12 cellular contexts compared by ENCODE assay signal in the genomic region with DNA sequence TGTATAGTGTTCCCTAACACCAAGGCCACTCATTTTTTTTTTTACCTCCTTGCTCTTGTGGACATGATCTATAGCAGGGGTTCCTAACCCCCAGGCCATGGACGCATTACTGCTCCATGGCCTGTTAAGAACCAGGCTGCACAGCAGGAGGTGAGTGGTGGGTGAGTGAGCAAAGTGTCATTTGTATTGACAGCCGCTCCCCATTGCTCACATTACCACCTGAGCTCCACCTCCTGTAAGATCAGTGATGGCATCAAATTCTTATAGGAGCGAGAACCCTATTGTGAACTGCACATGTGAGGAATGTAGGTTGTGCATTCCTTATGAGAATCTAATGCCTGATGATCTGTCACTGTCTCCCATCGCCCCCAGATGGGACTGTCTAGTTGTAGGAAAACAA.
"Had no signal": no experiment of that assay in that cellular context is flagged by ENCODE, and none has a peak within 500 bp of the region (broad histone marks: within the 10 kb centered on the region; RNA-seq: fewer than 3 reads in every experiment).

No MANE protein-coding gene starts in this region.

- H3K9me3 ChIP-seq: heart right ventricle, uterus had no signal

- H3K27ac ChIP-seq: heart right ventricle, uterus had no signal

- H3K36me3 ChIP-seq: heart right ventricle, uterus had no signal

- H3K4me1 ChIP-seq: uterus had no signal

- H3K9me3 Mint-ChIP-seq: activated naive CD8-positive, alpha-beta T cell treated with anti-CD3 and anti-CD28 coated beads for 36 hours; neural crest cell had no signal

- H3K4me3 Mint-ChIP-seq: activated naive CD8-positive, alpha-beta T cell treated with anti-CD3 and anti-CD28 coated beads for 36 hours; mesothelial cell of epicardium; neural crest cell had no signal

- H3K4me3 ChIP-seq: dorsolateral prefrontal cortex, heart right ventricle, uterus had no signal

- ATAC-seq: heart right ventricle, left ventricle myocardium superior had no signal

- H3K27ac Mint-ChIP-seq: activated naive CD8-positive, alpha-beta T cell treated with anti-CD3 and anti-CD28 coated beads for 36 hours had no signal

- H3K36me3 Mint-ChIP-seq: activated naive CD8-positive, alpha-beta T cell treated with anti-CD3 and anti-CD28 coated beads for 36 hours; mesothelial cell of epicardium had no signal

- DNase-seq: activated naive CD8-positive, alpha-beta T cell treated with anti-CD3 and anti-CD28 coated beads for 36 hours; activated T-cell treated with anti-CD3 and anti-CD28 coated beads, Interleukin-2, amount 50 U/mL, for 1 hour; dorsolateral prefrontal cortex; heart right ventricle; islet precursor cell; left ventricle myocardium superior; retina; stimulated activated CD4-positive, alpha-beta T cell treated with anti-CD3 and anti-CD28 coated beads, Interleukin-4, amount 100 ng/mL, for 4 hours; T-helper 2 cell; uterus had no signal

- H3K27me3 ChIP-seq: uterus had no signal
